Comparison of ENCODE assay signal across 1 cellular context in genomic region chr5:131536211-131536826, GRCh38.
TF ChIP-seq lines count a peak whose summit lies in the region.

No MANE protein-coding gene starts in this region.

TF ChIP-seq in K562, 482 proteins besides CTCF, POLR2A, EP300 and RAD21 (continued from another document):
- TF ChIP-seq ZNF518B (CRISPR knock-in tag; IDR thresholded peaks at IDR 0.05) (no peak), KLF13 (tag; IDR thresholded peaks at IDR 0.05; ENCODE audit: borderline replicate concordance, low read depth) (no peak), ZNF780A (CRISPR knock-in tag; IDR thresholded peaks at IDR 0.05) (no peak), GTF2F1 (IDR thresholded peaks at IDR 0.05; ENCODE audit: low read depth, low read length) (no peak), SLC30A9 (CRISPR knock-in tag; IDR thresholded peaks at IDR 0.05) (no peak), MEF2D (tag; conservative IDR thresholded peaks at IDR 0.05; ENCODE audit: low read depth) (peak; percentile 89; the same call in 1 of the 2 replicates), TFAP4 (CRISPR knock-in tag; IDR thresholded peaks at IDR 0.05; ENCODE audit: borderline replicate concordance) (peak; percentile 50; the same call in 1 of the 2 replicates), SMARCA5 (IDR thresholded peaks at IDR 0.05) (no peak), NKRF (IDR thresholded peaks at IDR 0.05; ENCODE audit: borderline replicate concordance) (no peak), SMARCA4 (IDR thresholded peaks at IDR 0.05) (peak; percentile 30; the same call in 1 of the 2 replicates), E2F5 (CRISPR knock-in tag; IDR thresholded peaks at IDR 0.05) (no peak), ZSCAN29 (IDR thresholded peaks at IDR 0.05) (no peak), ELF4 (CRISPR knock-in tag; IDR thresholded peaks at IDR 0.05) (no peak), CEBPG (CRISPR knock-in tag; IDR thresholded peaks at IDR 0.05) (no peak), CEBPG (tag; conservative IDR thresholded peaks at IDR 0.05 in 1 of 2, IDR thresholded peaks at IDR 0.05 in 1 of 2) (0 out of 4 replicates have a peak, but pooled peaks of 1 of the 2 experiments have one; percentile 38), ATF7 (IDR thresholded peaks at IDR 0.05) (peak; percentile 91), RREB1 (CRISPR knock-in tag; IDR thresholded peaks at IDR 0.05) (no peak), ZNF707 (CRISPR knock-in tag; conservative IDR thresholded peaks at IDR 0.05) (no peak), ZC3H11A (IDR thresholded peaks at IDR 0.05; ENCODE audit: low read depth, low read length) (no peak), ZNF583 (CRISPR knock-in tag; IDR thresholded peaks at IDR 0.05) (no peak), IRF9 (tag; IDR thresholded peaks at IDR 0.05) (no peak), CHD2 (IDR thresholded peaks at IDR 0.05; ENCODE audit: low read depth, low read length) (no peak), SMAD2 (IDR thresholded peaks at IDR 0.05; ENCODE audit: low read depth, low read length) (no peak), HDAC2 (IDR thresholded peaks at IDR 0.05) (no peak), ZNF57 (CRISPR knock-in tag; IDR thresholded peaks at IDR 0.05) (no peak), RHOXF2B (CRISPR knock-in tag; conservative IDR thresholded peaks at IDR 0.05) (no peak), SMARCE1 (IDR thresholded peaks at IDR 0.05) (no peak; the same call in 1 of the 2 replicates), KDM4B (IDR thresholded peaks at IDR 0.05; ENCODE audit: borderline replicate concordance in 2 of 2, low read depth in 1 of 2) (no peak), SREBF1 (IDR thresholded peaks at IDR 0.05; ENCODE audit: borderline replicate concordance, low read depth, low read length) (no peak), ZBTB1 (CRISPR knock-in tag; IDR thresholded peaks at IDR 0.05; ENCODE audit: borderline replicate concordance, low read depth) (no peak), JUND (IDR thresholded peaks at IDR 0.05; ENCODE audit: borderline replicate concordance, low read depth, low read length) (peak; percentile 81), JUND (tag; IDR thresholded peaks at IDR 0.05; ENCODE audit: borderline replicate concordance, low read depth, low read length) (peak; percentile 85; the same call in 2 of the 3 replicates), FOXA3 (CRISPR knock-in tag; conservative IDR thresholded peaks at IDR 0.05 in 1 of 2, IDR thresholded peaks at IDR 0.05 in 1 of 2) (0 out of 4 replicates have a peak, but pooled peaks have one; percentile 6 to 56), ZNF696 (CRISPR knock-in tag; conservative IDR thresholded peaks at IDR 0.05) (no peak), ZNF175 (CRISPR knock-in tag; IDR thresholded peaks at IDR 0.05; ENCODE audit: low read depth) (no peak), NCOA6 (IDR thresholded peaks at IDR 0.05) (no peak), ZNF324 (CRISPR knock-in tag; IDR thresholded peaks at IDR 0.05) (no peak), MBD2 (IDR thresholded peaks at IDR 0.05; ENCODE audit: borderline replicate concordance, low read depth) (no peak), ETV1 (tag; conservative IDR thresholded peaks at IDR 0.05; ENCODE audit: low read depth) (no peak), ZFPM2 (CRISPR knock-in tag; IDR thresholded peaks at IDR 0.05) (no peak), ZNF143 (CRISPR knock-in tag; IDR thresholded peaks at IDR 0.05) (no peak), CBFA2T3 (IDR thresholded peaks at IDR 0.05) (no peak), HEY1 (CRISPR knock-in tag; IDR thresholded peaks at IDR 0.05; ENCODE audit: borderline replicate concordance) (no peak), TCFL5 (CRISPR knock-in tag; conservative IDR thresholded peaks at IDR 0.05) (no peak), SRSF1 (IDR thresholded peaks at IDR 0.05; ENCODE audit: low read depth, low read length) (no peak), MEIS2 (IDR thresholded peaks at IDR 0.05; ENCODE audit: partially characterized antibody) (peak; percentile 71), MAX (CRISPR knock-in tag; IDR thresholded peaks at IDR 0.05) (no peak), ZBTB26 (CRISPR knock-in tag; IDR thresholded peaks at IDR 0.05) (no peak), NCOA4 (IDR thresholded peaks at IDR 0.05; ENCODE audit: partially characterized antibody) (no peak), ZFP36 (IDR thresholded peaks at IDR 0.05; ENCODE audit: low read depth, low read length, partially characterized antibody) (no peak), ZBTB33 (CRISPR knock-in tag; IDR thresholded peaks at IDR 0.05) (no peak), JUN (IDR thresholded peaks at IDR 0.05; ENCODE audit: borderline replicate concordance, low read depth, low read length) (peak; percentile 65; the same call in 1 of the 2 replicates), JUN (CRISPR knock-in tag; IDR thresholded peaks at IDR 0.05; ENCODE audit: borderline replicate concordance) (no peak)
